ENCODE assay signal across 8 cellular contexts in the genomic region with DNA sequence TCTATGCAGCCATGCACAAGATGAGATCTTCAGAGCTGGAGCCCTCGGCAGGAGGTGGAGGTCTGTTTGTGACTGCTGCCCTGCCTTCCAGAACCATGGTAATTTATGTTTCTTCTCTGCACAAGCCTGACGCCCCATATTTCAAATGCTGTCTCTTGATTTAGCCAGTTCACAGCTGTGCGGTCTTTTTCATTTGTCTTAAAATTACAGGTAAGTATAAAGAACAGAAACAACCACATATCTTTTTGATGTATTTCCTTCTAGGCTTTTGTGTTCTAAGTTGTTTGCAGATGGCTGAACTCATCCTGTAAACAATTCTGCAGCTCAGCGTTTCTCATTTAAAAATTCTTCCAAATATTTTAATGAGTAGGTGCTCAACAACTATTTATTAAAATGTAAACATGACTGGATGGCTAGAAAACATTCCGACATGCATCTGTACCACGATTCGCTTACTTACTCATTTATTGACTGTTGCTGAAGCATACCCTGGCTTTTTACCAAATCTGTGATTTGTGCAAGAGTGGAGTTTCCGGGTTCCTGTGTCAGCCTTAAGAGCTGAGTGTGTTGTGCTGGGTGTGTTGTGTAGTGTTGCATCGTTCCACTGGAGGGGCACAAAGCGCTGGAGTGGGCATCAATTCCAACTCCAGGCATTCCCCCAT. TPM values are rescaled to one million over a fixed set of nuclear protein-coding genes. Genes with fewer than 3 reads are reported as not detected.
DNase-seq lines count a peak whose midpoint lies in the region; ATAC-seq and TF ChIP-seq lines count a peak whose summit lies in the region.

No MANE protein-coding gene starts in this region.

- ATAC-seq in HG03469 (IDR thresholded peaks at IDR 0.05; ENCODE audit: unreplicated experiment), result peak; percentile 40
- ATAC-seq in mucosa of descending colon, result peak; percentile 53
- no peak for ATAC-seq in GM19395 (IDR thresholded peaks at IDR 0.05; ENCODE audit: unreplicated experiment)

- no peaks in the 10 kb centered on the region for H3K36me3 ChIP-seq in mucosa of descending colon (ENCODE audit: low read depth)
- H3K36me3 ChIP-seq in tibial nerve, result no peaks in the 10 kb centered on the region

- no peak overlapping the region for H3K27ac ChIP-seq in tibial nerve

- peaks cover 96% of the 10 kb centered on the region for H3K4me1 Mint-ChIP-seq in activated naive CD8-positive, alpha-beta T cell (ENCODE audit: low read depth)

- peak overlapping the region; percentile 97 for H3K27ac Mint-ChIP-seq in activated naive CD8-positive, alpha-beta T cell

- TF ChIP-seq CTCF in mucosa of descending colon (IDR thresholded peaks at IDR 0.05) (no peak), lower leg skin (IDR thresholded peaks at IDR 0.05) (no peak), tibial nerve (IDR thresholded peaks at IDR 0.05) (no peak)

- peak overlapping the region; percentile 67 for H3K4me3 Mint-ChIP-seq in activated naive CD8-positive, alpha-beta T cell

- 46 to 55% methylated on average over 10 of the region's 10 CpGs for WGBS in lower leg skin, 2 donors
- WGBS in tibial nerve, 2 donors, result 73 to 76% methylated on average over 10 of the region's 10 CpGs

- H3K4me1 ChIP-seq in mucosa of descending colon (ENCODE audit: low read depth) (no peaks in the 10 kb centered on the region), tibial nerve (peaks cover 0 to 29% (median 19%) of the 10 kb centered on the region in 4 donors)

- peaks cover 8% of the 10 kb centered on the region for H3K36me3 Mint-ChIP-seq in activated naive CD8-positive, alpha-beta T cell

- H3K9me3 Mint-ChIP-seq in activated naive CD8-positive, alpha-beta T cell (ENCODE audit: low read depth), result no peaks in the 10 kb centered on the region

- H3K9me3 ChIP-seq in mucosa of descending colon, result no peaks in the 10 kb centered on the region
- no peaks in the 10 kb centered on the region for H3K9me3 ChIP-seq in tibial nerve

- intact Hi-C loops in mucosa of descending colon (cut with DNase I, micrococcal nuclease) (no loop called here), lower leg skin (cut with DNase I; ENCODE audit: low total_unique reads) (no loop called here)

- TF ChIP-seq POLR2A in lower leg skin (IDR thresholded peaks at IDR 0.05) (no peak), tibial nerve (IDR thresholded peaks at IDR 0.05) (no peak)

- no peak overlapping the region for H3K4me3 ChIP-seq in mucosa of descending colon
- H3K4me3 ChIP-seq in lower leg skin (ENCODE audit: low read depth, poor library complexity, severe bottlenecking), result no peak overlapping the region
- H3K4me3 ChIP-seq in tibial nerve, result no peak overlapping the region

- H3K27me3 Mint-ChIP-seq in activated naive CD8-positive, alpha-beta T cell, result no peaks in the 10 kb centered on the region

- no peak for TF ChIP-seq EP300 in tibial nerve (IDR thresholded peaks at IDR 0.05)

- DNase-seq in DMS79 (lab: John Stamatoyannopoulos, UW), result peak; percentile 45
- no peak for DNase-seq in mucosa of descending colon
- no peak for DNase-seq in HPDE6-E6E7 (ENCODE audit: extremely low spot score)
- DNase-seq in lower leg skin (ENCODE audit: low spot score in 2 of 2), result no peak
- no peak for DNase-seq in tibial nerve (ENCODE audit: low spot score in 2 of 2)

- H3K27me3 ChIP-seq in tibial nerve, result no peaks in the 10 kb centered on the region

RNA-seq across cellular contexts. Expression of gene PIP4K2A, which starts 58.9 kb away (rescaled TPM):
- total RNA-seq in mucosa of descending colon (10 to 100 TPM; 17.2 to 29.4 (median 21.2) TPM), lower leg skin (10 to 100 TPM in 1 of 4 donors, 1 to 10 TPM in 3; 2.3 to 12.4 (median 6.6) TPM), tibial nerve (10 to 100 TPM; 29.3 to 52.4 (median 34.5) TPM)
